ENCODE assay signal across 9 cellular contexts in the genomic region with DNA sequence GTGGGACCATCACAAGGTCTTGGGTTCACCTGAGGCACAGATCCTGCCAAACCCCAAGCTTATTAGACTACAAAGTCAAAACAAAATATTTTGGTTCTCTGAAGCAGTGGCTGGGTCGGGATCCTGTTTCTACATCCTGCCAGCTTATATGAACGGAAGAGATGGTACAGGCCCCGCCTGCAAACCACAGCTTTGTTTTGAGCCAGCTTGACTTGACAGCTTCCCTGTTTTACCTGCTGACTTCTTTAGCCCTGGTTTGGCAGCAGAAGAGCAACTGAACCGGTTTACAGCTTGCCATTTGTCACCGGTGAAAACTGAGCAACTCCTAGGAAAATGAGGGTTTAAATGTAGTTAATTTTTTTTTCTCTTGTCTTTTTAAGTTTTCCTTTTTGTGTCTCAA. TPM values are rescaled to one million over a fixed set of nuclear protein-coding genes. Genes with fewer than 3 reads are reported as not detected.
A peak's percentile ranks its signal among the peaks of the same experiment; 100 is the strongest.
DNase-seq lines count a peak whose midpoint lies in the region; ATAC-seq and TF ChIP-seq lines count a peak whose summit lies in the region.
"Had no signal": no experiment of that assay in that cellular context is flagged by ENCODE, and none has a peak within 500 bp of the region (broad histone marks: within the 10 kb centered on the region; RNA-seq: fewer than 3 reads in every experiment).

No MANE protein-coding gene starts in this region.

- H2AFZ ChIP-seq in SK-N-SH (ENCODE audit: low read depth), result no peak overlapping the region

- peak overlapping the region; percentile 37; the same call in 1 of the 2 replicates for H3K9ac ChIP-seq in SK-N-SH

- ATAC-seq in GM18520 (IDR thresholded peaks at IDR 0.05; ENCODE audit: unreplicated experiment) (peak; percentile 69), HG03571 (IDR thresholded peaks at IDR 0.05; ENCODE audit: unreplicated experiment) (peak; percentile 57)
- peak; percentile 81 to 83 for ATAC-seq in activated naive CD4-positive, alpha-beta T cell treated with anti-CD3 and anti-CD28 coated beads, Interleukin-2, amount 50 U/mL, for 72 hours

- H3K9me2 ChIP-seq in SK-N-SH, result no peaks in the 10 kb centered on the region

- H3K27me3 ChIP-seq in SK-N-SH (ENCODE audit: insufficient read depth), result no peaks in the 10 kb centered on the region

- no peak for TF ChIP-seq RAD21 in SK-N-SH (IDR thresholded peaks at IDR 0.05; ENCODE audit: low read length)

- DNase-seq in SK-N-SH (no peak), iris pigment epithelial cell (ENCODE audit: low read depth) (peak; percentile 60), occipital lobe (lab: John Stamatoyannopoulos, UW) (no peak), HuH-7 (ENCODE audit: low spot score) (no peak)
- DNase-seq in activated naive CD4-positive, alpha-beta T cell treated with anti-CD3 and anti-CD28 coated beads, Interleukin-2, amount 50 U/mL, for 72 hours (ENCODE audit: low spot score in 2 of 2), result peak in 1 of 2 donors; percentile 49
- peak; percentile 69 for DNase-seq in stimulated activated CD8-positive, alpha-beta memory T cell treated with anti-CD3 and anti-CD28 coated beads, Interleukin-4, amount 100 ng/mL, for 48 hours

- no peak for TF ChIP-seq CTCF in SK-N-SH (IDR thresholded peaks at IDR 0.05)

- H3K9me3 ChIP-seq in SK-N-SH, result no peaks in the 10 kb centered on the region

- peaks cover 100% of the 10 kb centered on the region for H3K79me2 ChIP-seq in SK-N-SH (ENCODE audit: insufficient read depth)

- WGBS in SK-N-SH (ENCODE audit: low lambda C conversion rate), result 40% methylated on average over 5 of the region's 5 CpGs

- POLR2A ChIA-PET in SK-N-SH (lab: Yijun Ruan, JAX), result no interaction called here

- peaks cover 47 to 51% of the 10 kb centered on the region in 2 experiments for H3K4me1 ChIP-seq in SK-N-SH (ENCODE audit: control insufficient read depth in 1 of 2, insufficient read depth in 2 of 2, low read depth in 1 of 2, low read length in 1 of 2)

- H4K20me1 ChIP-seq in SK-N-SH (ENCODE audit: insufficient read depth), result peaks cover 52% of the 10 kb centered on the region

- H3K4me2 ChIP-seq in SK-N-SH, result peak overlapping the region; percentile 54

- CTCF ChIA-PET in SK-N-SH (lab: Yijun Ruan, JAX), result interaction anchor here (1.0 to 8.2 kb wide), 5 partner anchors 12 to 53 kb away, joined by 3 to 71 read pairs (median 3); a partner anchor contains a TSS

- H3K9me3 Mint-ChIP-seq in activated naive CD4-positive, alpha-beta T cell treated with anti-CD3 and anti-CD28 coated beads, Interleukin-2, amount 50 U/mL, for 72 hours, result no peaks in the 10 kb centered on the region

- H3K27ac Mint-ChIP-seq in activated naive CD4-positive, alpha-beta T cell treated with anti-CD3 and anti-CD28 coated beads, Interleukin-2, amount 50 U/mL, for 72 hours, result peak overlapping the region; percentile 92 to 98

- H3K27ac ChIP-seq in SK-N-SH (ENCODE audit: low read depth in 2 of 2, low read length in 1 of 2), result peak overlapping the region; percentile 58 to 80

- no peak overlapping the region for H3K4me3 ChIP-seq in SK-N-SH (ENCODE audit: low read depth in 2 of 2, low read length in 1 of 2)

- H3F3A ChIP-seq in SK-N-SH (replicated peaks; ENCODE audit: insufficient read depth), result peaks cover 31% of the 10 kb centered on the region

- H3K36me3 Mint-ChIP-seq in activated naive CD4-positive, alpha-beta T cell treated with anti-CD3 and anti-CD28 coated beads, Interleukin-2, amount 50 U/mL, for 72 hours, result peaks cover 0 to 16% of the 10 kb centered on the region in 2 donors

- H3K36me3 ChIP-seq in SK-N-SH (replicated peaks in 1 of 2; ENCODE audit: control insufficient read depth in 1 of 2, insufficient read depth in 2 of 2, low read length in 1 of 2), result peaks cover 0 to 4% of the 10 kb centered on the region in 2 experiments

- no peak for TF ChIP-seq EP300 in SK-N-SH (IDR thresholded peaks at IDR 0.05; ENCODE audit: borderline replicate concordance in 1 of 2, low read depth in 1 of 2, low read length in 1 of 2)

TF ChIP-seq in SK-N-SH, 30 proteins besides CTCF, POLR2A, EP300 and RAD21:
- TF ChIP-seq EZH2phosphoT487 (IDR thresholded peaks at IDR 0.05; ENCODE audit: borderline replicate concordance, low read depth), result no peak
- TF ChIP-seq, protein P1, sequence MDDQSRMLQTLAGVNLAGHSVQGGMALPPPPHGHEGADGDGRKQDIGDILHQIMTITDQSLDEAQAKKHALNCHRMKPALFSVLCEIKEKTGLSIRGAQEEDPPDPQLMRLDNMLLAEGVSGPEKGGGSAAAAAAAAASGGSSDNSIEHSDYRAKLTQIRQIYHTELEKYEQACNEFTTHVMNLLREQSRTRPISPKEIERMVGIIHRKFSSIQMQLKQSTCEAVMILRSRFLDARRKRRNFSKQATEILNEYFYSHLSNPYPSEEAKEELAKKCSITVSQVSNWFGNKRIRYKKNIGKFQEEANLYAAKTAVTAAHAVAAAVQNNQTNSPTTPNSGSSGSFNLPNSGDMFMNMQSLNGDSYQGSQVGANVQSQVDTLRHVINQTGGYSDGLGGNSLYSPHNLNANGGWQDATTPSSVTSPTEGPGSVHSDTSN (IDR thresholded peaks at IDR 0.05), result 0 out of 2 replicates have a peak, but pooled peaks have one; percentile 32
- TF ChIP-seq MXI1 (IDR thresholded peaks at IDR 0.05; ENCODE audit: low read depth, low read length), result 0 out of 2 replicates have a peak, but pooled peaks have one; percentile 19
- TF ChIP-seq ELF1 (IDR thresholded peaks at IDR 0.05), result no peak

RNA-seq across cellular contexts. Expression of a gene that starts 11.4 kb away (rescaled TPM):
- 24.8 and 37.3 TPM in 2 replicates for polyA plus RNA-seq in SK-N-SH (2012; rRNA removed)
- 22.0 and 34.4 TPM in 2 replicates for polyA plus RNA-seq in SK-N-SH (2012; cell fraction: cytosol; rRNA removed)
- polyA plus RNA-seq in SK-N-SH (2012; cell fraction: nucleus; rRNA removed), result 63.3 and 63.4 TPM in 2 replicates
- 100 to 1,000 TPM; 124 TPM for total RNA-seq in activated naive CD4-positive, alpha-beta T cell treated with anti-CD3 and anti-CD28 coated beads, Interleukin-2, amount 50 U/mL, for 72 hours
- 34.5 TPM for total RNA-seq in occipital lobe

RNA-seq across cellular contexts. Expression of a gene that starts 29.3 kb away (rescaled TPM):
- polyA plus RNA-seq in SK-N-SH (2012; rRNA removed), result 90.9 and 128 TPM in 2 replicates
- polyA plus RNA-seq in SK-N-SH (2012; cell fraction: cytosol; rRNA removed), result 118 and 127 TPM in 2 replicates
- polyA plus RNA-seq in SK-N-SH (2012; cell fraction: nucleus; rRNA removed), result 148 and 167 TPM in 2 replicates
- 100 to 1,000 TPM; 236 to 246 TPM for total RNA-seq in activated naive CD4-positive, alpha-beta T cell treated with anti-CD3 and anti-CD28 coated beads, Interleukin-2, amount 50 U/mL, for 72 hours
- 88.6 TPM for total RNA-seq in occipital lobe

RNA-seq across cellular contexts. Expression of a gene that starts 32.5 kb away (rescaled TPM):
- 1.9 and 3.2 TPM in 2 replicates for polyA plus RNA-seq in SK-N-SH (2012; rRNA removed)
- polyA plus RNA-seq in SK-N-SH (2012; cell fraction: cytosol; rRNA removed), result 1.7 and 3.4 TPM in 2 replicates
- 4.0 and 7.2 TPM in 2 replicates for polyA plus RNA-seq in SK-N-SH (2012; cell fraction: nucleus; rRNA removed)
- total RNA-seq in activated naive CD4-positive, alpha-beta T cell treated with anti-CD3 and anti-CD28 coated beads, Interleukin-2, amount 50 U/mL, for 72 hours, result 1 to 10 TPM in 1 of 2 donors, under 1 TPM in 1; 0.14 to 1.1 TPM
- total RNA-seq in occipital lobe, result 14.0 TPM
- total RNA-seq: T-helper 2 cell treated with Interferon-gamma antibody and Interleukin-4, amounts not matched to agents 100 ng/mL and 5 ng/mL, for 36 hours had no signal

RNA-seq across cellular contexts. Expression of a gene that starts 55.2 kb away (rescaled TPM):
- 1.9 and 2.2 TPM in 2 replicates for polyA plus RNA-seq in SK-N-SH (2012; rRNA removed)
- 1.5 and 2.3 TPM in 2 replicates for polyA plus RNA-seq in SK-N-SH (2012; cell fraction: cytosol; rRNA removed)
- polyA plus RNA-seq in SK-N-SH (2012; cell fraction: nucleus; rRNA removed), result 1.2 and 1.5 TPM in 2 replicates
- total RNA-seq in activated naive CD4-positive, alpha-beta T cell treated with anti-CD3 and anti-CD28 coated beads, Interleukin-2, amount 50 U/mL, for 72 hours, result under 1 TPM in 1 of 2 donors, not detected in 1; 0.80 TPM
- total RNA-seq in occipital lobe, result not detected

Comparison
In these comparisons a context has a peak if more than half of its experiments do, and no peak if none do; other contexts are left out.
1. DNase-seq: peak in iris pigment epithelial cell (single experiment) and stimulated activated CD8-positive, alpha-beta memory T cell treated with anti-CD3 and anti-CD28 coated beads, Interleukin-4, amount 100 ng/mL, for 48 hours (single experiment); none in SK-N-SH (single experiment), occipital lobe (single experiment) and HuH-7 (single experiment).
2. Peak in every context shown above with its lines, with median percentiles within 50 percentile points of each other: ATAC-seq.